Comparison of ENCODE assay signal across 1 cellular context in the genomic region with DNA sequence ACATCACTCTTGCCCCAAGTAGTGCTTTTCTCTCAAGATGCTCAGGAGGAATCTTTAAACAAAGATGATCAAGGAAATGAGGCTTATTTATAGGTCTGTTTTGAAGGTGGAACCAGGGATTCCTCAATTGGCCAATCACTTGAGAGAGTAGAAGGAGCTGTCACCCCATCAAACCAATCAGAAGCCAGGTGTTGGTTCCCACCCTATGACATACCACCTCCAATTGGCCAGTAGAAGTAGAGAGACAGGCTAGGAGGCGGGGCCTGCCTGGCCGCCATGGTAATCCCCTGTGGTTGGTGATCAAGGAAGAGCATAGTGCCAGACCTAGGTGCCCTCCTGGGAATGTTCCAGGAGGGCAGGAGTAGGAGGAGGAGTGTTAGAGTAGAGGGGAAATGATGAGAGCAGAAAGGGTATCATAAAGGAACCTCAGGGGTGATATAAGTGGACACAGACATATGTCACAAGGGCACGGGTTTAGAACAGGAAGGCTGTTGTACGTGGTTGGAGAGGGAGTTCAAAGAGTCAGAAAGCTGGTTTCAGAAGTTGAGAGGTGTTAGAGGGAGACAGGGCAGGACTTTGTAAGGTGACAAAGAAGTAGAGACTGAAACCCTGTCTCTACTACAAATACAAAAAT.
A peak's percentile ranks its signal among the peaks of the same experiment; 100 is the strongest.
TF ChIP-seq lines count a peak whose summit lies in the region.

No MANE protein-coding gene starts in this region.

TF ChIP-seq in K562, 482 proteins besides CTCF, POLR2A, EP300 and RAD21:
- TF ChIP-seq ASH1L (IDR thresholded peaks at IDR 0.05; ENCODE audit: borderline replicate concordance, low read depth, partially characterized antibody): peak; percentile 64
- TF ChIP-seq, protein P1, sequence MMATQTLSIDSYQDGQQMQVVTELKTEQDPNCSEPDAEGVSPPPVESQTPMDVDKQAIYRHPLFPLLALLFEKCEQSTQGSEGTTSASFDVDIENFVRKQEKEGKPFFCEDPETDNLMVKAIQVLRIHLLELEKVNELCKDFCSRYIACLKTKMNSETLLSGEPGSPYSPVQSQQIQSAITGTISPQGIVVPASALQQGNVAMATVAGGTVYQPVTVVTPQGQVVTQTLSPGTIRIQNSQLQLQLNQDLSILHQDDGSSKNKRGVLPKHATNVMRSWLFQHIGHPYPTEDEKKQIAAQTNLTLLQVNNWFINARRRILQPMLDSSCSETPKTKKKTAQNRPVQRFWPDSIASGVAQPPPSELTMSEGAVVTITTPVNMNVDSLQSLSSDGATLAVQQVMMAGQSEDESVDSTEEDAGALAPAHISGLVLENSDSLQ (IDR thresholded peaks at IDR 0.05): peak; percentile 96
- TF ChIP-seq, protein P2, sequence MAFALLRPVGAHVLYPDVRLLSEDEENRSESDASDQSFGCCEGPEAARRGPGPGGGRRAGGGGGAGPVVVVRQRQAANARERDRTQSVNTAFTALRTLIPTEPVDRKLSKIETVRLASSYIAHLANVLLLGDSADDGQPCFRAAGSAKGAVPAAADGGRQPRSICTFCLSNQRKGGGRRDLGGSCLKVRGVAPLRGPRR (CRISPR knock-in tag; IDR thresholded peaks at IDR 0.05): no peak
- TF ChIP-seq, protein P3, sequence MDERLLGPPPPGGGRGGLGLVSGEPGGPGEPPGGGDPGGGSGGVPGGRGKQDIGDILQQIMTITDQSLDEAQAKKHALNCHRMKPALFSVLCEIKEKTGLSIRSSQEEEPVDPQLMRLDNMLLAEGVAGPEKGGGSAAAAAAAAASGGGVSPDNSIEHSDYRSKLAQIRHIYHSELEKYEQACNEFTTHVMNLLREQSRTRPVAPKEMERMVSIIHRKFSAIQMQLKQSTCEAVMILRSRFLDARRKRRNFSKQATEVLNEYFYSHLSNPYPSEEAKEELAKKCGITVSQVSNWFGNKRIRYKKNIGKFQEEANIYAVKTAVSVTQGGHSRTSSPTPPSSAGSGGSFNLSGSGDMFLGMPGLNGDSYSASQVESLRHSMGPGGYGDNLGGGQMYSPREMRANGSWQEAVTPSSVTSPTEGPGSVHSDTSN (CRISPR knock-in tag; IDR thresholded peaks at IDR 0.05; ENCODE audit: low read depth): no peak
- TF ChIP-seq, protein P3 (tag; conservative IDR thresholded peaks at IDR 0.05; ENCODE audit: low read depth): peak; percentile 65
- TF ChIP-seq NR2F6 (CRISPR knock-in tag; IDR thresholded peaks at IDR 0.05): no peak
- no peak for TF ChIP-seq ZNF133 (CRISPR knock-in tag; IDR thresholded peaks at IDR 0.05)
- TF ChIP-seq, protein P4, sequence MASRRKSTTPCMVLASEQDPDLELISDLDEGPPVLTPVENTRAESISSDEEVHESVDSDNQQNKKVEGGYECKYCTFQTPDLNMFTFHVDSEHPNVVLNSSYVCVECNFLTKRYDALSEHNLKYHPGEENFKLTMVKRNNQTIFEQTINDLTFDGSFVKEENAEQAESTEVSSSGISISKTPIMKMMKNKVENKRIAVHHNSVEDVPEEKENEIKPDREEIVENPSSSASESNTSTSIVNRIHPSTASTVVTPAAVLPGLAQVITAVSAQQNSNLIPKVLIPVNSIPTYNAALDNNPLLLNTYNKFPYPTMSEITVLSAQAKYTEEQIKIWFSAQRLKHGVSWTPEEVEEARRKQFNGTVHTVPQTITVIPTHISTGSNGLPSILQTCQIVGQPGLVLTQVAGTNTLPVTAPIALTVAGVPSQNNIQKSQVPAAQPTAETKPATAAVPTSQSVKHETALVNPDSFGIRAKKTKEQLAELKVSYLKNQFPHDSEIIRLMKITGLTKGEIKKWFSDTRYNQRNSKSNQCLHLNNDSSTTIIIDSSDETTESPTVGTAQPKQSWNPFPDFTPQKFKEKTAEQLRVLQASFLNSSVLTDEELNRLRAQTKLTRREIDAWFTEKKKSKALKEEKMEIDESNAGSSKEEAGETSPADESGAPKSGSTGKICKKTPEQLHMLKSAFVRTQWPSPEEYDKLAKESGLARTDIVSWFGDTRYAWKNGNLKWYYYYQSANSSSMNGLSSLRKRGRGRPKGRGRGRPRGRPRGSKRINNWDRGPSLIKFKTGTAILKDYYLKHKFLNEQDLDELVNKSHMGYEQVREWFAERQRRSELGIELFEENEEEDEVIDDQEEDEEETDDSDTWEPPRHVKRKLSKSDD (conservative IDR thresholded peaks at IDR 0.05; ENCODE audit: low read length): no peak
- peak in 1 of 3 experiments; percentile 45 for TF ChIP-seq YY1 (IDR thresholded peaks at IDR 0.05; ENCODE audit: borderline replicate concordance in 1 of 3, control insufficient read depth in 1 of 3, extremely low read depth in 1 of 3, insufficient read depth in 3 of 3, insufficient read length in 1 of 3, insufficient replicate concordance in 2 of 3, low read depth in 1 of 3, low read length in 2 of 3)
- TF ChIP-seq DMBX1 (CRISPR knock-in tag; IDR thresholded peaks at IDR 0.05; ENCODE audit: borderline replicate concordance): no peak
- TF ChIP-seq, protein P5, sequence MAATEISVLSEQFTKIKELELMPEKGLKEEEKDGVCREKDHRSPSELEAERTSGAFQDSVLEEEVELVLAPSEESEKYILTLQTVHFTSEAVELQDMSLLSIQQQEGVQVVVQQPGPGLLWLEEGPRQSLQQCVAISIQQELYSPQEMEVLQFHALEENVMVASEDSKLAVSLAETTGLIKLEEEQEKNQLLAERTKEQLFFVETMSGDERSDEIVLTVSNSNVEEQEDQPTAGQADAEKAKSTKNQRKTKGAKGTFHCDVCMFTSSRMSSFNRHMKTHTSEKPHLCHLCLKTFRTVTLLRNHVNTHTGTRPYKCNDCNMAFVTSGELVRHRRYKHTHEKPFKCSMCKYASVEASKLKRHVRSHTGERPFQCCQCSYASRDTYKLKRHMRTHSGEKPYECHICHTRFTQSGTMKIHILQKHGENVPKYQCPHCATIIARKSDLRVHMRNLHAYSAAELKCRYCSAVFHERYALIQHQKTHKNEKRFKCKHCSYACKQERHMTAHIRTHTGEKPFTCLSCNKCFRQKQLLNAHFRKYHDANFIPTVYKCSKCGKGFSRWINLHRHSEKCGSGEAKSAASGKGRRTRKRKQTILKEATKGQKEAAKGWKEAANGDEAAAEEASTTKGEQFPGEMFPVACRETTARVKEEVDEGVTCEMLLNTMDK (IDR thresholded peaks at IDR 0.05; ENCODE audit: borderline replicate concordance, insufficient read depth, low read depth, low read length, poor library complexity, severe bottlenecking): no peak
- TF ChIP-seq RBM25 (IDR thresholded peaks at IDR 0.05; ENCODE audit: low read depth, low read length, severe bottlenecking): peak; percentile 41
- TF ChIP-seq GABPB1 (CRISPR knock-in tag; IDR thresholded peaks at IDR 0.05): no peak
- no peak for TF ChIP-seq TCF7L2 (IDR thresholded peaks at IDR 0.05; ENCODE audit: low read depth, low read length)
- peak; percentile 68 for TF ChIP-seq FOS (IDR thresholded peaks at IDR 0.05; ENCODE audit: extremely low read depth, insufficient read length)
- TF ChIP-seq ZFP1 (CRISPR knock-in tag; IDR thresholded peaks at IDR 0.05): no peak
- TF ChIP-seq, protein P6, sequence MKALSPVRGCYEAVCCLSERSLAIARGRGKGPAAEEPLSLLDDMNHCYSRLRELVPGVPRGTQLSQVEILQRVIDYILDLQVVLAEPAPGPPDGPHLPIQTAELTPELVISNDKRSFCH (CRISPR knock-in tag; IDR thresholded peaks at IDR 0.05): no peak
- TF ChIP-seq, protein P6 (tag; IDR thresholded peaks at IDR 0.05): no peak
- TF ChIP-seq, protein P7, sequence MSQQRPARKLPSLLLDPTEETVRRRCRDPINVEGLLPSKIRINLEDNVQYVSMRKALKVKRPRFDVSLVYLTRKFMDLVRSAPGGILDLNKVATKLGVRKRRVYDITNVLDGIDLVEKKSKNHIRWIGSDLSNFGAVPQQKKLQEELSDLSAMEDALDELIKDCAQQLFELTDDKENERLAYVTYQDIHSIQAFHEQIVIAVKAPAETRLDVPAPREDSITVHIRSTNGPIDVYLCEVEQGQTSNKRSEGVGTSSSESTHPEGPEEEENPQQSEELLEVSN (IDR thresholded peaks at IDR 0.05; ENCODE audit: borderline replicate concordance in 1 of 2, extremely low read depth in 1 of 2, insufficient read depth in 1 of 2, insufficient read length in 1 of 2, low read depth in 1 of 2, low read length in 1 of 2, poor library complexity in 1 of 2, severe bottlenecking in 1 of 2): no peak
- no peak for TF ChIP-seq HNRNPL (IDR thresholded peaks at IDR 0.05; ENCODE audit: low read depth, low read length)
- TF ChIP-seq, protein P8, sequence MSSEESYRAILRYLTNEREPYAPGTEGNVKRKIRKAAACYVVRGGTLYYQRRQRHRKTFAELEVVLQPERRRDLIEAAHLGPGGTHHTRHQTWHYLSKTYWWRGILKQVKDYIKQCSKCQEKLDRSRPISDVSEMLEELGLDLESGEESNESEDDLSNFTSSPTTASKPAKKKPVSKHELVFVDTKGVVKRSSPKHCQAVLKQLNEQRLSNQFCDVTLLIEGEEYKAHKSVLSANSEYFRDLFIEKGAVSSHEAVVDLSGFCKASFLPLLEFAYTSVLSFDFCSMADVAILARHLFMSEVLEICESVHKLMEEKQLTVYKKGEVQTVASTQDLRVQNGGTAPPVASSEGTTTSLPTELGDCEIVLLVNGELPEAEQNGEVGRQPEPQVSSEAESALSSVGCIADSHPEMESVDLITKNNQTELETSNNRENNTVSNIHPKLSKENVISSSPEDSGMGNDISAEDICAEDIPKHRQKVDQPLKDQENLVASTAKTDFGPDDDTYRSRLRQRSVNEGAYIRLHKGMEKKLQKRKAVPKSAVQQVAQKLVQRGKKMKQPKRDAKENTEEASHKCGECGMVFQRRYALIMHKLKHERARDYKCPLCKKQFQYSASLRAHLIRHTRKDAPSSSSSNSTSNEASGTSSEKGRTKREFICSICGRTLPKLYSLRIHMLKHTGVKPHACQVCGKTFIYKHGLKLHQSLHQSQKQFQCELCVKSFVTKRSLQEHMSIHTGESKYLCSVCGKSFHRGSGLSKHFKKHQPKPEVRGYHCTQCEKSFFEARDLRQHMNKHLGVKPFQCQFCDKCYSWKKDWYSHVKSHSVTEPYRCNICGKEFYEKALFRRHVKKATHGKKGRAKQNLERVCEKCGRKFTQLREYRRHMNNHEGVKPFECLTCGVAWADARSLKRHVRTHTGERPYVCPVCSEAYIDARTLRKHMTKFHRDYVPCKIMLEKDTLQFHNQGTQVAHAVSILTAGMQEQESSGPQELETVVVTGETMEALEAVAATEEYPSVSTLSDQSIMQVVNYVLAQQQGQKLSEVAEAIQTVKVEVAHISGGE (CRISPR knock-in tag; IDR thresholded peaks at IDR 0.05): no peak
- TF ChIP-seq, protein P9, sequence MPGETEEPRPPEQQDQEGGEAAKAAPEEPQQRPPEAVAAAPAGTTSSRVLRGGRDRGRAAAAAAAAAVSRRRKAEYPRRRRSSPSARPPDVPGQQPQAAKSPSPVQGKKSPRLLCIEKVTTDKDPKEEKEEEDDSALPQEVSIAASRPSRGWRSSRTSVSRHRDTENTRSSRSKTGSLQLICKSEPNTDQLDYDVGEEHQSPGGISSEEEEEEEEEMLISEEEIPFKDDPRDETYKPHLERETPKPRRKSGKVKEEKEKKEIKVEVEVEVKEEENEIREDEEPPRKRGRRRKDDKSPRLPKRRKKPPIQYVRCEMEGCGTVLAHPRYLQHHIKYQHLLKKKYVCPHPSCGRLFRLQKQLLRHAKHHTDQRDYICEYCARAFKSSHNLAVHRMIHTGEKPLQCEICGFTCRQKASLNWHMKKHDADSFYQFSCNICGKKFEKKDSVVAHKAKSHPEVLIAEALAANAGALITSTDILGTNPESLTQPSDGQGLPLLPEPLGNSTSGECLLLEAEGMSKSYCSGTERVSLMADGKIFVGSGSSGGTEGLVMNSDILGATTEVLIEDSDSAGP (CRISPR knock-in tag; IDR thresholded peaks at IDR 0.05): no peak
- peak; percentile 80 for TF ChIP-seq EHMT2 (IDR thresholded peaks at IDR 0.05)
- TF ChIP-seq NEUROD1 (IDR thresholded peaks at IDR 0.05; ENCODE audit: borderline replicate concordance, low read depth, low read length, partially characterized antibody): no peak
- TF ChIP-seq NFXL1 (CRISPR knock-in tag; IDR thresholded peaks at IDR 0.05): no peak
- TF ChIP-seq STAT5A (IDR thresholded peaks at IDR 0.05; ENCODE audit: borderline replicate concordance, low read length): no peak
- TF ChIP-seq NFYB (IDR thresholded peaks at IDR 0.05; ENCODE audit: extremely low read depth, insufficient read length): peak; percentile 81
- TF ChIP-seq, protein P10, sequence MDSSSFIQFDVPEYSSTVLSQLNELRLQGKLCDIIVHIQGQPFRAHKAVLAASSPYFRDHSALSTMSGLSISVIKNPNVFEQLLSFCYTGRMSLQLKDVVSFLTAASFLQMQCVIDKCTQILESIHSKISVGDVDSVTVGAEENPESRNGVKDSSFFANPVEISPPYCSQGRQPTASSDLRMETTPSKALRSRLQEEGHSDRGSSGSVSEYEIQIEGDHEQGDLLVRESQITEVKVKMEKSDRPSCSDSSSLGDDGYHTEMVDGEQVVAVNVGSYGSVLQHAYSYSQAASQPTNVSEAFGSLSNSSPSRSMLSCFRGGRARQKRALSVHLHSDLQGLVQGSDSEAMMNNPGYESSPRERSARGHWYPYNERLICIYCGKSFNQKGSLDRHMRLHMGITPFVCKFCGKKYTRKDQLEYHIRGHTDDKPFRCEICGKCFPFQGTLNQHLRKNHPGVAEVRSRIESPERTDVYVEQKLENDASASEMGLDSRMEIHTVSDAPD (CRISPR knock-in tag; IDR thresholded peaks at IDR 0.05): no peak
